ENCODE assay signal across 22 cellular contexts in the genomic region with DNA sequence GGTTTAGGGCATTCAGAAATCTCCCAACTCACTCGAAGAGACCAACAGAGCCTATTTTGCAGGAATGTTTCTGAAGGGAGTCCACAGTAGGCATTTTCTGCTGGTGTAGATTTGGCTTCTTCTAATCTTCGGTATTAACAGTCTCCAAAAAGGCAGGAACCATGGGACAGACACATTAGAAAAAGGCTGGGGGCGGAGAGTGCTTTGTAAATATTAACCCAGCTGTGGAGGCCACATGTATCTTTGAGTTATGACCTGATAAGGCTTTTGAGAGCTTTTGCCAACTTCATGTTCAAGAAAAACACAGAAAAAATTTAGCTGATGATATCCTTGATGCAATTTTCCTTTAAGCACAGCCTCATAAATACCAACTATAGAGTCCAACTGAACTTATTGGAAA.
"Had no signal": no experiment of that assay in that cellular context is flagged by ENCODE, and none has a peak within 500 bp of the region (broad histone marks: within the 10 kb centered on the region; RNA-seq: fewer than 3 reads in every experiment).

No MANE protein-coding gene starts in this region.

- H3K9me3 Mint-ChIP-seq: stimulated activated memory B cell treated with anti-CD40 and anti-IgM and Interleukin-4, amounts not matched to agents 10 μg/mL and 1 μg/mL and 100 μg/mL, for 72 hours had no signal

- ATAC-seq: activated CD4-positive, CD25-positive, alpha-beta regulatory T cell treated with anti-CD3 and anti-CD28 coated beads, Interleukin-2, amount 50 U/mL, for 24 hours; activated T-cell treated with anti-CD3 and anti-CD28 coated beads, Interleukin-2, amount 50 U/mL, for 72 hours; gastrocnemius medialis; heart left ventricle; left ventricle myocardium superior; naive thymus-derived CD4-positive, alpha-beta T cell; stimulated activated memory B cell treated with anti-CD40 and anti-IgM and Interleukin-4, amounts not matched to agents 10 μg/mL and 1 μg/mL and 100 μg/mL, for 72 hours; upper lobe of right lung had no signal

- H3K4me3 Mint-ChIP-seq: activated T-cell treated with anti-CD3 and anti-CD28 coated beads, Interleukin-2, amount 50 U/mL, for 72 hours; memory B cell; naive thymus-derived CD4-positive, alpha-beta T cell; stimulated activated memory B cell treated with anti-CD40 and anti-IgM and Interleukin-4, amounts not matched to agents 10 μg/mL and 1 μg/mL and 100 μg/mL, for 72 hours had no signal

- H3K27me3 Mint-ChIP-seq: naive thymus-derived CD4-positive, alpha-beta T cell; stimulated activated memory B cell treated with anti-CD40 and anti-IgM and Interleukin-4, amounts not matched to agents 10 μg/mL and 1 μg/mL and 100 μg/mL, for 72 hours had no signal

- H3K4me3 ChIP-seq: ascending aorta, gastrocnemius medialis, heart left ventricle, ovary, sigmoid colon, spleen, thoracic aorta, upper lobe of right lung had no signal

- H3K4me1 ChIP-seq: ascending aorta, gastrocnemius medialis, heart left ventricle, sigmoid colon, spleen, upper lobe of right lung had no signal

- H3K27ac ChIP-seq: ascending aorta, gastrocnemius medialis, heart left ventricle, ovary, sigmoid colon, spleen, thoracic aorta, upper lobe of right lung had no signal

- FAIRE-seq: endometrium had no signal

- DNase-seq: activated effector memory CD4-positive, alpha-beta T cell treated with anti-CD3 and anti-CD28 coated beads, Interleukin-2, amount 50 U/mL, for 16 hours; activated naive CD4-positive, alpha-beta T cell treated with anti-CD3 and anti-CD28 coated beads, Interleukin-2, amount 50 U/mL, for 16 hours; activated T-cell treated with anti-CD3 and anti-CD28 coated beads, Interleukin-2, amount 50 U/mL, for 72 hours; cerebellar nuclear complex; cortex of kidney; erythroblast; gastrocnemius medialis; heart left ventricle; left ventricle myocardium superior; naive thymus-derived CD4-positive, alpha-beta T cell; ovary; sigmoid colon; spleen; stimulated activated CD4-positive, alpha-beta T cell treated with anti-CD3 and anti-CD28 coated beads, Interleukin-4, amount 100 ng/mL, for 4 hours; T1000; upper lobe of right lung had no signal

- H3K4me1 Mint-ChIP-seq: memory B cell; naive thymus-derived CD4-positive, alpha-beta T cell; stimulated activated memory B cell treated with anti-CD40 and anti-IgM and Interleukin-4, amounts not matched to agents 10 μg/mL and 1 μg/mL and 100 μg/mL, for 72 hours had no signal

- H3K9me3 ChIP-seq: ascending aorta, gastrocnemius medialis, heart left ventricle, ovary, sigmoid colon, spleen, thoracic aorta, upper lobe of right lung had no signal

- H3K36me3 Mint-ChIP-seq: memory B cell; naive thymus-derived CD4-positive, alpha-beta T cell; stimulated activated memory B cell treated with anti-CD40 and anti-IgM and Interleukin-4, amounts not matched to agents 10 μg/mL and 1 μg/mL and 100 μg/mL, for 72 hours had no signal

- H3K27ac Mint-ChIP-seq: activated T-cell treated with anti-CD3 and anti-CD28 coated beads, Interleukin-2, amount 50 U/mL, for 72 hours; memory B cell; naive thymus-derived CD4-positive, alpha-beta T cell; stimulated activated memory B cell treated with anti-CD40 and anti-IgM and Interleukin-4, amounts not matched to agents 10 μg/mL and 1 μg/mL and 100 μg/mL, for 72 hours had no signal

- H3K36me3 ChIP-seq: ascending aorta, gastrocnemius medialis, heart left ventricle, ovary, sigmoid colon, spleen, thoracic aorta, upper lobe of right lung had no signal

- H3K27me3 ChIP-seq: ascending aorta, gastrocnemius medialis, heart left ventricle, ovary, sigmoid colon, spleen, upper lobe of right lung had no signal
